In genomic region chr4:137530176-137530575, GRCh38 we compare ENCODE assay signal across 10 cellular contexts. TPM values are rescaled to one million over a fixed set of nuclear protein-coding genes. Genes with fewer than 3 reads are reported as not detected.
A peak's percentile ranks its signal among the peaks of the same experiment; 100 is the strongest.
DNase-seq lines count a peak whose midpoint lies in the region; ATAC-seq, FAIRE-seq and TF ChIP-seq lines count a peak whose summit lies in the region.
"Had no signal": no experiment of that assay in that cellular context is flagged by ENCODE, and none has a peak within 500 bp of the region (broad histone marks: within the 10 kb centered on the region; RNA-seq: fewer than 3 reads in every experiment).

No MANE protein-coding gene starts in this region.

- H4K20me1 ChIP-seq in K562 (replicated peaks; ENCODE audit: control insufficient read depth, insufficient read depth, low read length): no peaks in the 10 kb centered on the region

- no peak overlapping the region for H2AFZ ChIP-seq in K562 (ENCODE audit: low read depth, low read length)

- no peak overlapping the region for H3K9ac ChIP-seq in K562 (ENCODE audit: insufficient read depth in 1 of 2, low read depth in 2 of 2, low read length in 2 of 2)

- no peak for TF ChIP-seq CTCF in K562 (IDR thresholded peaks at IDR 0.05 in 2 of 3, conservative IDR thresholded peaks at IDR 0.05 in 1 of 3; ENCODE audit: insufficient read depth in 2 of 3, low read depth in 1 of 3, low read length in 3 of 3)
- no peak for TF ChIP-seq CTCF in right lobe of liver (IDR thresholded peaks at IDR 0.05)
- TF ChIP-seq CTCF in testis (IDR thresholded peaks at IDR 0.05): no peak

- H3K27me3 ChIP-seq in K562 (ENCODE audit: control insufficient read depth in 2 of 2, insufficient read depth in 2 of 2, low read length in 2 of 2) (no peaks in the 10 kb centered on the region), right lobe of liver (no peaks in the 10 kb centered on the region), testis (no peaks in the 10 kb centered on the region)

- TF ChIP-seq POLR2A in K562 (conservative IDR thresholded peaks at IDR 0.05): no peak
- no peak for TF ChIP-seq POLR2A in right lobe of liver (IDR thresholded peaks at IDR 0.05)
- no peak for TF ChIP-seq POLR2A in testis (IDR thresholded peaks at IDR 0.05)

- H3K9me1 ChIP-seq in K562 (ENCODE audit: control insufficient read depth, insufficient read depth, low read length): no peaks in the 10 kb centered on the region

- H3K4me1 ChIP-seq in K562 (replicated peaks in 1 of 2; ENCODE audit: control insufficient read depth in 2 of 2, insufficient read depth in 2 of 2, low read length in 2 of 2) (no peaks in the 10 kb centered on the region), right lobe of liver (no peaks in the 10 kb centered on the region), testis (no peaks in the 10 kb centered on the region)

- FAIRE-seq in K562 (lab: Jason Lieb, UNC): no peak

- ATAC-seq in K562 (no peak), right lobe of liver (no peak)

- H3K4me2 ChIP-seq in K562 (ENCODE audit: insufficient read depth, low read length): no peak overlapping the region

- in situ Hi-C loops in K562 (cut with MboI): no loop called here

- TF ChIP-seq EP300 in K562 (IDR thresholded peaks at IDR 0.05; ENCODE audit: low read length): no peak

- DNase-seq in HCEC 1CT: peak; percentile 67
- DNase-seq in K562 (ENCODE audit: extremely low read depth in 1 of 4, low spot score in 3 of 4): no peak
- no peak for DNase-seq in right lobe of liver
- no peak for DNase-seq in testis
- DNase-seq in NCI-H69 (lab: John Stamatoyannopoulos, UW): no peak
- no peak for DNase-seq in COLO829 (ENCODE audit: low spot score)
- no peak for DNase-seq in COLO668 (lab: John Stamatoyannopoulos, UW; ENCODE audit: unreplicated experiment)
- DNase-seq in posterior vena cava (ENCODE audit: low spot score): no peak
- DNase-seq: KG1 had no signal

- H3K9me3 ChIP-seq in K562 (replicated peaks; ENCODE audit: control insufficient read depth, insufficient read depth, low read depth, low read length) (no peaks in the 10 kb centered on the region; the same call in 1 of the 2 replicates), right lobe of liver (no peaks in the 10 kb centered on the region), testis (no peaks in the 10 kb centered on the region)

- no TSS peak for BruUV-seq in K562 (replicated peaks; lab: Mats Ljungman, UMichigan)

- no peak for TF ChIP-seq RAD21 in K562 (CRISPR knock-in tag; conservative IDR thresholded peaks at IDR 0.05 in 1 of 2, IDR thresholded peaks at IDR 0.05 in 1 of 2)

- H3K4me3 ChIP-seq in K562 (no peak overlapping the region), right lobe of liver (peak overlapping the region; percentile 3 to 36 (median 15)), testis (peak overlapping the region; percentile 48 to 70)
- H3K4me3 ChIP-seq: cardiac muscle cell had no signal

- H3K36me3 ChIP-seq in K562 (ENCODE audit: control insufficient read depth, insufficient read depth, low read length) (no peaks in the 10 kb centered on the region), right lobe of liver (no peaks in the 10 kb centered on the region), testis (ENCODE audit: low read depth, missing control alignments) (no peaks in the 10 kb centered on the region)
- H3K36me3 ChIP-seq: cardiac muscle cell had no signal

- WGBS in K562 (ENCODE audit: insufficient coverage, low coverage, missing lambda C conversion rate): 3% methylated on average over 7 of the region's 7 CpGs
- WGBS in right lobe of liver (ENCODE audit: insufficient coverage, low coverage, low lambda C conversion rate, missing lambda C conversion rate): 53% methylated on average over 7 of the region's 7 CpGs
- WGBS in testis, 2 donors: 51 to 79% methylated on average over 7 of the region's 7 CpGs

- intact Hi-C loops in K562 (cut with micrococcal nuclease) (no loop called here), right lobe of liver (cut with DNase I) (no loop called here), testis (cut with DNase I; ENCODE audit: low total_unique reads) (no loop called here), posterior vena cava (cut with DNase I) (loop anchor here in 1 of 2 donors (10.0 kb wide), 1 partner anchor 275 kb away; no protein-coding TSS in a partner anchor)

- CTCF ChIA-PET in K562 (lab: Yijun Ruan, JAX; ENCODE audit: low intra/inter-chr PET ratio): no interaction called here

- POLR2A ChIA-PET in K562 (lab: Yijun Ruan, JAX): no interaction called here

- H3K27ac ChIP-seq in K562 (ENCODE audit: extremely low read depth, low read depth, low read length) (no peak overlapping the region), right lobe of liver (peak overlapping the region in 1 of 3 donors; percentile 14), testis (peak overlapping the region in 1 of 2 donors; percentile 89)
- H3K27ac ChIP-seq: cardiac muscle cell had no signal

- no peaks in the 10 kb centered on the region for H3K79me2 ChIP-seq in K562 (ENCODE audit: control insufficient read depth, insufficient read depth, low read length)

TF ChIP-seq in K562, 482 proteins besides CTCF, POLR2A, EP300 and RAD21:
- TF ChIP-seq CEBPB (tag; IDR thresholded peaks at IDR 0.05) (peak; percentile 56), RBM34 (IDR thresholded peaks at IDR 0.05; ENCODE audit: borderline replicate concordance, insufficient read depth, low read length) (no peak), CEBPG (CRISPR knock-in tag; IDR thresholded peaks at IDR 0.05) (no peak), CEBPG (tag; conservative IDR thresholded peaks at IDR 0.05 in 1 of 2, IDR thresholded peaks at IDR 0.05 in 1 of 2) (peak in 1 of 2 experiments; percentile 51; a peak in 1 of 4 replicates)

RNA-seq across cellular contexts. Expression of gene PCDH18, which starts 2.1 kb away (rescaled TPM):
- total RNA-seq in K562 (2011; cell fraction: chromatin; rRNA removed; ENCODE audit: low replicate concordance): not detected in 2 replicates
- not detected in 2 replicates for total RNA-seq in K562 (2011; cell fraction: nucleolus; rRNA removed)
- total RNA-seq in K562 (2011; cell fraction: nucleoplasm; rRNA removed): 0.29 TPM in 1 of 2 replicates, not detected in the other
- total RNA-seq in K562 (2014; rRNA removed): not detected in 2 replicates
- total RNA-seq in K562 (2014; rRNA removed; fragmentation: Illumina TruSeq; extraction: Trizol): not detected in 2 replicates
- total RNA-seq in K562 (2015; rRNA removed; fragmentation: Illumina TruSeq; extraction: Trizol): not detected in 2 replicates
- total RNA-seq in K562 (2021): 0.09 and 0.11 TPM in 2 replicates
- 0.04 TPM in 2 replicates for polyA plus RNA-seq in K562 (2011; rRNA removed)
- polyA plus RNA-seq in K562 (2011; cell fraction: cytosol; rRNA removed): 0.09 TPM in 1 of 2 replicates, not detected in the other
- 0.13 TPM in 1 of 2 replicates, not detected in the other for polyA plus RNA-seq in K562 (2011; cell fraction: nucleus; rRNA removed)
- polyA plus RNA-seq in K562 (2012): not detected in 2 replicates
- polyA plus RNA-seq in K562 (2014; fragmentation: Illumina TruSeq; extraction: Trizol): not detected in 2 replicates
- not detected for polyA plus RNA-seq in K562 (2014; fragmentation: Nextera tagmentation; extraction: Ambion mirVana)
- not detected in 2 replicates for polyA plus RNA-seq in K562 (2014; rRNA removed)
- 0.25 and 0.30 TPM in 2 replicates for polyA minus RNA-seq in K562 (2011; rRNA and poly(A)+ RNA removed)
- polyA minus RNA-seq in K562 (2011; cell fraction: cytosol; rRNA and poly(A)+ RNA removed): not detected in 2 replicates
- polyA minus RNA-seq in K562 (2011; cell fraction: nucleus; rRNA and poly(A)+ RNA removed): under 0.01 and 0.22 TPM in 2 replicates
- total RNA-seq in right lobe of liver: 1 to 10 TPM; 1.3 to 2.6 (median 1.7) TPM
- total RNA-seq in testis: 10 to 100 TPM; 15.3 to 23.3 TPM
- 12.3 TPM for polyA plus RNA-seq in testis (ENCODE audit: insufficient read depth, low read depth, low replicate concordance)
- total RNA-seq in posterior vena cava: 10 to 100 TPM; 19.6 to 33.7 TPM

Comparison
In these comparisons a context has a peak if more than half of its experiments do, and no peak if none do; other contexts are left out.
1. RNA of gene PCDH18, which starts 2.1 kb away (total RNA-seq): 19.6 to 33.7 TPM in posterior vena cava and 15.3 to 23.3 TPM in testis; 1.3 to 2.6 TPM in right lobe of liver and 0.09 to 0.29 TPM in K562; every median in the first group is over 4 times any median in the second.